ENCODE assay signal across 11 cellular contexts in genomic region chrX:42128020-42128419, GRCh38.
A peak's percentile ranks its signal among the peaks of the same experiment; 100 is the strongest.
DNase-seq lines count a peak whose midpoint lies in the region; ATAC-seq and TF ChIP-seq lines count a peak whose summit lies in the region.
"Had no signal": no experiment of that assay in that cellular context is flagged by ENCODE, and none has a peak within 500 bp of the region (broad histone marks: within the 10 kb centered on the region; RNA-seq: fewer than 3 reads in every experiment).

No MANE protein-coding gene starts in this region.

- peaks cover 45% of the 10 kb centered on the region for H3K4me1 Mint-ChIP-seq in activated T-helper 2 cell treated with anti-CD3 and anti-CD28 coated beads, Interferon-gamma antibody, Interleukin-2, Interleukin-4, amounts not matched to agents 10 μg/mL and 5 μg/mL and 100 μg/mL, durations not matched to agents 14 hours and 24 hours and 36 hours (ENCODE audit: low read depth)
- no peaks in the 10 kb centered on the region for H3K4me1 Mint-ChIP-seq in HFFc6 (ENCODE audit: low read depth)

- intact Hi-C loops in activated T-helper 2 cell treated with anti-CD3 and anti-CD28 coated beads, Interferon-gamma antibody, Interleukin-2, Interleukin-4, amounts not matched to agents 10 μg/mL and 5 μg/mL and 100 μg/mL, durations not matched to agents 14 hours and 24 hours and 36 hours (cut with micrococcal nuclease), result loop anchor here (2.0 to 10.0 kb wide), 5 partner anchors 21 to 331 kb away; partner anchors contain the start of gene CASK
- intact Hi-C loops in left cardiac atrium (cut with DNase I), result no loop called here

- peak; percentile 67 for ATAC-seq in GM18502 (IDR thresholded peaks at IDR 0.05; ENCODE audit: poor library complexity, unreplicated experiment)
- ATAC-seq in GM19463 (IDR thresholded peaks at IDR 0.05; ENCODE audit: unreplicated experiment), result peak; percentile 63
- peak; percentile 52 for ATAC-seq in HG03135 (IDR thresholded peaks at IDR 0.05; ENCODE audit: unreplicated experiment)
- no peak for ATAC-seq in left cardiac atrium
- ATAC-seq: K562, left ventricle myocardium superior had no signal

- H3K9me3 Mint-ChIP-seq in activated T-helper 2 cell treated with anti-CD3 and anti-CD28 coated beads, Interferon-gamma antibody, Interleukin-2, Interleukin-4, amounts not matched to agents 10 μg/mL and 5 μg/mL and 100 μg/mL, durations not matched to agents 14 hours and 24 hours and 36 hours, result no peaks in the 10 kb centered on the region
- no peaks in the 10 kb centered on the region for H3K9me3 Mint-ChIP-seq in HFFc6

- H3K27ac Mint-ChIP-seq in activated T-helper 2 cell treated with anti-CD3 and anti-CD28 coated beads, Interferon-gamma antibody, Interleukin-2, Interleukin-4, amounts not matched to agents 10 μg/mL and 5 μg/mL and 100 μg/mL, durations not matched to agents 14 hours and 24 hours and 36 hours, result peak overlapping the region; percentile 73
- no peak overlapping the region for H3K27ac Mint-ChIP-seq in HFFc6

- peaks cover 10% of the 10 kb centered on the region for H3K36me3 Mint-ChIP-seq in activated T-helper 2 cell treated with anti-CD3 and anti-CD28 coated beads, Interferon-gamma antibody, Interleukin-2, Interleukin-4, amounts not matched to agents 10 μg/mL and 5 μg/mL and 100 μg/mL, durations not matched to agents 14 hours and 24 hours and 36 hours (ENCODE audit: low read depth)
- no peaks in the 10 kb centered on the region for H3K36me3 Mint-ChIP-seq in HFFc6 (ENCODE audit: low read depth)

- peaks cover 2% of the 10 kb centered on the region for H3K27me3 Mint-ChIP-seq in activated T-helper 2 cell treated with anti-CD3 and anti-CD28 coated beads, Interferon-gamma antibody, Interleukin-2, Interleukin-4, amounts not matched to agents 10 μg/mL and 5 μg/mL and 100 μg/mL, durations not matched to agents 14 hours and 24 hours and 36 hours (ENCODE audit: low read depth)
- H3K27me3 Mint-ChIP-seq in HFFc6 (ENCODE audit: insufficient read depth), result no peaks in the 10 kb centered on the region

- no peak for DNase-seq in activated T-helper 2 cell treated with anti-CD3 and anti-CD28 coated beads, Interferon-gamma antibody, Interleukin-2, Interleukin-4, amounts not matched to agents 10 μg/mL and 5 μg/mL and 100 μg/mL, durations not matched to agents 14 hours and 24 hours and 36 hours (ENCODE audit: low spot score)
- DNase-seq in left cardiac atrium (no peak), HFFc6 (no peak), ecto neural progenitor cell (ENCODE audit: low spot score) (no peak)
- DNase-seq in activated CD8-positive, alpha-beta memory T cell treated with anti-CD3 and anti-CD28 coated beads, Interleukin-2, amount 50 U/mL, for 48 hours, result no peak
- DNase-seq: left ventricle myocardium superior, ovary had no signal

- H3K4me3 Mint-ChIP-seq in activated T-helper 2 cell treated with anti-CD3 and anti-CD28 coated beads, Interferon-gamma antibody, Interleukin-2, Interleukin-4, amounts not matched to agents 10 μg/mL and 5 μg/mL and 100 μg/mL, durations not matched to agents 14 hours and 24 hours and 36 hours (ENCODE audit: low read depth), result peak overlapping the region; percentile 8
- H3K4me3 Mint-ChIP-seq in HFFc6, result no peak overlapping the region

- TF ChIP-seq CTCF in HFFc6 (IDR thresholded peaks at IDR 0.05), result no peak

Comparison
In these comparisons a context has a peak if more than half of its experiments do, and no peak if none do; other contexts are left out.
1. ATAC-seq: peak in GM18502 (single experiment), GM19463 (single experiment) and HG03135 (single experiment); none in left cardiac atrium (0 of 2).